ENCODE assay signal across 25 cellular contexts in genomic region chr13:40077396-40078027, GRCh38.
"Had no signal": no experiment of that assay in that cellular context is flagged by ENCODE, and none has a peak within 500 bp of the region (broad histone marks: within the 10 kb centered on the region; RNA-seq: fewer than 3 reads in every experiment).

No MANE protein-coding gene starts in this region.

- H3K27me3 ChIP-seq: cardiac muscle cell, left lung, neutrophil, ovary, right lobe of liver, stomach, suprapubic skin, tibial nerve, uterus had no signal

- H3K4me1 Mint-ChIP-seq: stimulated activated memory B cell treated with anti-CD40 and anti-IgM and Interleukin-4, amounts not matched to agents 10 μg/mL and 1 μg/mL and 100 μg/mL, for 72 hours had no signal

- DNase-seq: activated CD4-positive, alpha-beta T cell treated with anti-CD3 and anti-CD28 coated beads, Interleukin-2, amount 50 U/mL, for 4 hours; activated naive CD4-positive, alpha-beta T cell treated with Interleukin-2 at 50 U/mL for 16 hours; activated T-cell treated with anti-CD3 and anti-CD28 coated beads, Interleukin-2, amount 50 U/mL, for 48 hours; amygdala; cortex of kidney; endodermal cell; foreskin fibroblast; kidney; left lung; midbrain; ovary; psoas muscle; right lobe of liver; stimulated activated CD4-positive, alpha-beta T cell treated with anti-CD3 and anti-CD28 coated beads, Interleukin-2, amount 100 ng/mL, for 24 hours; stomach; T1000; uterus had no signal

- H3K4me1 ChIP-seq: psoas muscle, stomach, suprapubic skin, uterus had no signal

- H3K9me3 ChIP-seq: left lung, neutrophil, ovary, psoas muscle, stomach, suprapubic skin, tibial nerve, uterus had no signal

- H3K36me3 Mint-ChIP-seq: stimulated activated memory B cell treated with anti-CD40 and anti-IgM and Interleukin-4, amounts not matched to agents 10 μg/mL and 1 μg/mL and 100 μg/mL, for 72 hours had no signal

- H3K27me3 Mint-ChIP-seq: stimulated activated memory B cell treated with anti-CD40 and anti-IgM and Interleukin-4, amounts not matched to agents 10 μg/mL and 1 μg/mL and 100 μg/mL, for 72 hours had no signal

- H3K4me3 Mint-ChIP-seq: endodermal cell; nephron; stimulated activated memory B cell treated with anti-CD40 and anti-IgM and Interleukin-4, amounts not matched to agents 10 μg/mL and 1 μg/mL and 100 μg/mL, for 72 hours; WTC11 had no signal

- H3K36me3 ChIP-seq: cardiac muscle cell, left lung, neutrophil, ovary, stomach, suprapubic skin, tibial nerve, uterus had no signal

- ATAC-seq: left lung; psoas muscle; right lobe of liver; stimulated activated memory B cell treated with anti-CD40 and anti-IgM and Interleukin-4, amounts not matched to agents 10 μg/mL and 1 μg/mL and 100 μg/mL, for 72 hours; WTC11 had no signal

- H3K27ac Mint-ChIP-seq: endodermal cell, nephron, WTC11 had no signal

- H3K4me3 ChIP-seq: cardiac muscle cell, left lung, ovary, psoas muscle, right lobe of liver, skin epidermis, stomach, suprapubic skin, tibial nerve, uterus had no signal

- H3K27ac ChIP-seq: cardiac muscle cell, left lung, neutrophil, ovary, psoas muscle, right lobe of liver, stomach, suprapubic skin, tibial nerve, uterus had no signal
